ENCODE assay signal across 13 cellular contexts in the genomic region with DNA sequence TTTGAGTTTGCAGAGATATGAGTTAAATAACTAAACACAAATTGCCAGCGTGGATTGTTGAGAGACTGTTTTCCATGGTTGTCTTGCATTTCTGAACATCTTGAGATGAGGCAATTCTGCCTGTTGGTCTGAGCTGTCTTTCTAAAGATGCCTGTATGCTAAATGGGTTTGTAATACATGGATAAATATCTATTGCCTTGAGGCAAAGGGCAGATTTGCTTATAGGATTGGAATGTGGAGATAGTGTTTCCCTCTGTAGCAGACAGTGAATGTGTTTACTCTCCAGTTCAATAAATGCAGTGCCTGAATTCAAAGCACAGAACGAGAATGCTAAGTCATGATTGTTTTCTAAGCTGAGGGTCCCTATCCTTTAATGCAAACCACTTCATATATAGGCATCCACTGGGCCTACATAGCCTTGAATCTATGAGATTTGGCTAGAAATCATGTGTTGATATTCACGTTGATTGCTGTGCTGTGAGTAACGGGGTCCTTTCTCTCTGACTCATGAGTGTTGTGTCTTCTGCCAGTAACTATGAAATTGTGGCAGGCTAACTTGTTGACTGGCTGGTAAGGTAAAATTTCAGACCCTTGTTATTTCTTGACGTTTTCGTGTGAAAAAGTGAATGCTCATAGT.
DNase-seq lines count a peak whose midpoint lies in the region; ATAC-seq and TF ChIP-seq lines count a peak whose summit lies in the region.
"Had no signal": no experiment of that assay in that cellular context is flagged by ENCODE, and none has a peak within 500 bp of the region (broad histone marks: within the 10 kb centered on the region; RNA-seq: fewer than 3 reads in every experiment).

No MANE protein-coding gene starts in this region.

- H3K36me3 ChIP-seq in OCI-LY3 (replicated peaks; ENCODE audit: low read depth, low read length) (no peaks in the 10 kb centered on the region), neuron (ENCODE audit: insufficient read depth, low read length) (no peaks in the 10 kb centered on the region), colonic mucosa (no peaks in the 10 kb centered on the region), psoas muscle (ENCODE audit: insufficient read depth in 1 of 2, low read depth in 1 of 2) (no peaks in the 10 kb centered on the region)

- H2AFZ ChIP-seq in OCI-LY3 (ENCODE audit: low read depth, low read length) = peak overlapping the region; percentile 29; the same call in 1 of the 2 replicates
- H2AFZ ChIP-seq in neuron (ENCODE audit: low read depth, low read length) = peak overlapping the region; percentile 23

- H3K9me3 Mint-ChIP-seq in activated CD8-positive, alpha-beta T cell treated with anti-CD3 and anti-CD28 coated beads, Interleukin-2, amount 10 ng/mL, durations not matched to agents 7 days and 5 days (ENCODE audit: insufficient read depth) = peaks cover 17% of the 10 kb centered on the region

- no peak overlapping the region for H3K27ac Mint-ChIP-seq in activated CD8-positive, alpha-beta T cell treated with anti-CD3 and anti-CD28 coated beads, Interleukin-2, amount 10 ng/mL, durations not matched to agents 7 days and 5 days

- H3K4me1 ChIP-seq in OCI-LY3 (ENCODE audit: low read length) = peaks cover 11% of the 10 kb centered on the region
- no peaks in the 10 kb centered on the region for H3K4me1 ChIP-seq in neuron (ENCODE audit: insufficient read depth, low read length)
- no peaks in the 10 kb centered on the region for H3K4me1 ChIP-seq in colonic mucosa
- H3K4me1 ChIP-seq in psoas muscle = no peaks in the 10 kb centered on the region

- H3K4me3 ChIP-seq in OCI-LY3 (ENCODE audit: low read length) = no peak overlapping the region
- H3K4me3 ChIP-seq in choroid plexus epithelial cell (ENCODE audit: low read depth, low read length) = no peak overlapping the region
- no peak overlapping the region for H3K4me3 ChIP-seq in neuron (ENCODE audit: low read length)
- no peak overlapping the region for H3K4me3 ChIP-seq in colonic mucosa
- H3K4me3 ChIP-seq in psoas muscle = no peak overlapping the region

- intact Hi-C loops in colonic mucosa (cut with DNase I) = no loop called here
- intact Hi-C loops in psoas muscle (cut with DNase I) = no loop called here

- no peaks in the 10 kb centered on the region for H4K20me1 ChIP-seq in OCI-LY3 (ENCODE audit: insufficient read depth, low read length)

- H3K79me2 ChIP-seq in OCI-LY3 (ENCODE audit: low read length) = no peaks in the 10 kb centered on the region

- no peak overlapping the region for H3K27ac ChIP-seq in OCI-LY3 (ENCODE audit: low read length)
- no peak overlapping the region for H3K27ac ChIP-seq in colonic mucosa
- no peak overlapping the region for H3K27ac ChIP-seq in psoas muscle
- H3K27ac ChIP-seq: KMS-11 had no signal

- no peaks in the 10 kb centered on the region for H3K27me3 Mint-ChIP-seq in activated CD8-positive, alpha-beta T cell treated with anti-CD3 and anti-CD28 coated beads, Interleukin-2, amount 10 ng/mL, durations not matched to agents 7 days and 5 days (ENCODE audit: low read depth)

- no peaks in the 10 kb centered on the region for H3K9me3 ChIP-seq in OCI-LY3 (ENCODE audit: insufficient read depth, low read length)
- no peaks in the 10 kb centered on the region for H3K9me3 ChIP-seq in neuron (ENCODE audit: low read length)
- no peaks in the 10 kb centered on the region for H3K9me3 ChIP-seq in colonic mucosa
- no peaks in the 10 kb centered on the region for H3K9me3 ChIP-seq in psoas muscle

- POLR2A ChIA-PET in activated CD8-positive, alpha-beta T cell treated with anti-CD3 and anti-CD28 coated beads, Interleukin-2, amount 10 ng/mL, durations not matched to agents 7 days and 5 days (lab: Charles Lee) = no interaction called here

- no peak overlapping the region for H3K9ac ChIP-seq in OCI-LY3 (ENCODE audit: low read length)
- no peak overlapping the region for H3K9ac ChIP-seq in colonic mucosa (ENCODE audit: low read depth in 2 of 2, low read length in 2 of 2)
- H3K9ac ChIP-seq: KMS-11 had no signal

- CTCF ChIA-PET in activated CD8-positive, alpha-beta T cell treated with anti-CD3 and anti-CD28 coated beads, Interleukin-2, amount 10 ng/mL, durations not matched to agents 7 days and 5 days (lab: Charles Lee) = no interaction called here

- no peak overlapping the region for H3K4me2 ChIP-seq in OCI-LY3 (ENCODE audit: low read length)
- H3K4me2 ChIP-seq: KMS-11 had no signal

- H3K4me1 Mint-ChIP-seq in activated CD8-positive, alpha-beta T cell treated with anti-CD3 and anti-CD28 coated beads, Interleukin-2, amount 10 ng/mL, durations not matched to agents 7 days and 5 days (ENCODE audit: low read depth) = no peaks in the 10 kb centered on the region

- WGBS in psoas muscle, 3 donors = 59 to 75% (median 72%) methylated on average over 6 of the region's 6 CpGs

- no peak overlapping the region for H3K4me3 Mint-ChIP-seq in activated CD8-positive, alpha-beta T cell treated with anti-CD3 and anti-CD28 coated beads, Interleukin-2, amount 10 ng/mL, durations not matched to agents 7 days and 5 days

- ATAC-seq in left lobe of liver (no peak), psoas muscle (no peak)
- ATAC-seq in activated CD8-positive, alpha-beta T cell treated with anti-CD3 and anti-CD28 coated beads, Interleukin-2, amount 10 ng/mL, durations not matched to agents 7 days and 5 days = no peak

- DNase-seq in ELR (ENCODE audit: low read depth) (peak; percentile 95), choroid plexus epithelial cell (ENCODE audit: low read depth) (peak; percentile 87), colonic mucosa (no peak), left lobe of liver (ENCODE audit: low spot score) (no peak), psoas muscle (no peak)
- no peak for DNase-seq in activated CD8-positive, alpha-beta T cell treated with anti-CD3 and anti-CD28 coated beads, Interleukin-2, amount 10 ng/mL, durations not matched to agents 7 days and 5 days
- DNase-seq: activated T-cell treated with anti-CD3 and anti-CD28 coated beads for 4 hours, aorta, COR-L47, H7 had no signal

- H3K27me3 ChIP-seq in OCI-LY3 (ENCODE audit: low read depth, low read length) = no peaks in the 10 kb centered on the region
- H3K27me3 ChIP-seq in neuron (ENCODE audit: insufficient read depth, low read length) = no peaks in the 10 kb centered on the region
- no peaks in the 10 kb centered on the region for H3K27me3 ChIP-seq in colonic mucosa
- no peaks in the 10 kb centered on the region for H3K27me3 ChIP-seq in psoas muscle (ENCODE audit: insufficient read depth in 3 of 3, low read length in 2 of 3)

- H3K36me3 Mint-ChIP-seq in activated CD8-positive, alpha-beta T cell treated with anti-CD3 and anti-CD28 coated beads, Interleukin-2, amount 10 ng/mL, durations not matched to agents 7 days and 5 days (ENCODE audit: low read depth) = no peaks in the 10 kb centered on the region

- TF ChIP-seq CTCF in OCI-LY3 (IDR thresholded peaks at IDR 0.05; ENCODE audit: low read depth, low read length) (no peak), choroid plexus epithelial cell (conservative IDR thresholded peaks at IDR 0.05; ENCODE audit: low read depth, low read length) (no peak), colonic mucosa (IDR thresholded peaks at IDR 0.05) (no peak), psoas muscle (IDR thresholded peaks at IDR 0.05) (no peak)

Comparison
In these comparisons a context has a peak if more than half of its experiments do, and no peak if none do; other contexts are left out.
1. DNase-seq: peak in ELR (single experiment) and choroid plexus epithelial cell (single experiment); none in colonic mucosa (single experiment), left lobe of liver (single experiment), psoas muscle (0 of 2) and activated CD8-positive, alpha-beta T cell treated with anti-CD3 and anti-CD28 coated beads, Interleukin-2, amount 10 ng/mL, durations not matched to agents 7 days and 5 days (single experiment).